In the genomic region with DNA sequence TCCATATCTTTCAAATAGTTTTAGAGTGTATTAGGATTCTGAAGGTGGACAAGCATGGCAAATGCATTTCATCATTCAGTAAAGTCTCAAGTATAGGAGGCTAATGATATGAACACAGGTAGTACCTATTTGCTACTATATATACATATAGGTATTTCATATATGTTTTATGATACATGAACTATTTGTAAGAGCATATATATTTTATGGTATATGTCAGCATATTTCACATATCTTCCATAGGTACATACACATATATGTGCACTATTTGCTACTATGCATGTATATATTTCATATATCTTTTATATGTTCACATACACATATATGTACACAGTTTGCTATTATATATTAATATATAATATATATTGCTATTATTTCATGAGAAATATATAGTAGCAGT, we compare ENCODE assay signal across 23 cellular contexts.
DNase-seq lines count a peak whose midpoint lies in the region; ATAC-seq, FAIRE-seq and TF ChIP-seq lines count a peak whose summit lies in the region.
"Had no signal": no experiment of that assay in that cellular context is flagged by ENCODE, and none has a peak within 500 bp of the region (broad histone marks: within the 10 kb centered on the region; RNA-seq: fewer than 3 reads in every experiment).

No MANE protein-coding gene starts in this region.

- H3K27ac Mint-ChIP-seq in CD8-positive, alpha-beta T cell = no peak overlapping the region
- H3K27ac Mint-ChIP-seq: CD14-positive monocyte; CD4-positive, alpha-beta memory T cell; CD4-positive, CD25-positive, alpha-beta regulatory T cell had no signal

- H3K27me3 Mint-ChIP-seq in CD8-positive, alpha-beta T cell (ENCODE audit: low read depth) = no peaks in the 10 kb centered on the region
- H3K27me3 Mint-ChIP-seq: CD4-positive, alpha-beta memory T cell; CD4-positive, CD25-positive, alpha-beta regulatory T cell had no signal

- H3K9me3 Mint-ChIP-seq in CD8-positive, alpha-beta T cell = peaks cover 7% of the 10 kb centered on the region

- intact Hi-C loops in HepG2 (cut with micrococcal nuclease; ENCODE audit: unreplicated experiment) = no loop called here
- intact Hi-C loops in right lobe of liver (cut with DNase I) = no loop called here
- intact Hi-C loops in IMR-90 (cut with micrococcal nuclease) = no loop called here
- intact Hi-C loops in K562 (cut with micrococcal nuclease) = no loop called here
- intact Hi-C loops in CD8-positive, alpha-beta T cell (cut with DNase I, micrococcal nuclease) = no loop called here
- intact Hi-C loops in lower lobe of right lung (cut with DNase I) = no loop called here

- FAIRE-seq in HepG2 (lab: Jason Lieb, UNC) (no peak), K562 (lab: Jason Lieb, UNC) (no peak)
- FAIRE-seq: A204.1, D721Med, GM12878, GM12892, GM18507 had no signal

- no peaks in the 10 kb centered on the region for H3K79me2 ChIP-seq in HepG2 (ENCODE audit: insufficient read depth, low read length)
- no peaks in the 10 kb centered on the region for H3K79me2 ChIP-seq in K562 (ENCODE audit: control insufficient read depth, insufficient read depth, low read length)

- H3K23ac ChIP-seq in IMR-90 (ENCODE audit: low read depth, low read length) = no peak overlapping the region

- no peak overlapping the region for H2BK5ac ChIP-seq in IMR-90 (ENCODE audit: low read depth, low read length, poor library complexity, severe bottlenecking)

- TF ChIP-seq POLR2A in HepG2 (IDR thresholded peaks at IDR 0.05; ENCODE audit: insufficient read depth in 1 of 2, low read depth in 2 of 2, low read length in 2 of 2) (no peak), right lobe of liver (IDR thresholded peaks at IDR 0.05) (no peak), IMR-90 (IDR thresholded peaks at IDR 0.05; ENCODE audit: low read depth, low read length) (no peak), K562 (conservative IDR thresholded peaks at IDR 0.05) (no peak)

- ATAC-seq in HepG2 (no peak), right lobe of liver (no peak), IMR-90 (ENCODE audit: low read depth) (no peak), K562 (no peak), HG02759 (IDR thresholded peaks at IDR 0.05; ENCODE audit: unreplicated experiment) (no peak), lower lobe of right lung (no peak)
- no peak for ATAC-seq in CD8-positive, alpha-beta T cell
- ATAC-seq: GM12878 had no signal

- no peak overlapping the region for H2AK9ac ChIP-seq in IMR-90 (replicated peaks; ENCODE audit: low read depth, low read length, poor library complexity)

- H3K36me3 Mint-ChIP-seq in CD8-positive, alpha-beta T cell = no peaks in the 10 kb centered on the region
- H3K36me3 Mint-ChIP-seq: CD14-positive monocyte; CD4-positive, alpha-beta memory T cell; CD4-positive, CD25-positive, alpha-beta regulatory T cell had no signal

- H3K27me3 ChIP-seq in HepG2 (ENCODE audit: control insufficient read depth in 1 of 2, insufficient read depth in 2 of 2, low read length in 2 of 2) (no peaks in the 10 kb centered on the region), right lobe of liver (no peaks in the 10 kb centered on the region), IMR-90 (ENCODE audit: control insufficient read depth, insufficient read depth, low read length) (no peaks in the 10 kb centered on the region), K562 (ENCODE audit: control insufficient read depth in 2 of 2, insufficient read depth in 2 of 2, low read length in 2 of 2) (no peaks in the 10 kb centered on the region), lower lobe of right lung (ENCODE audit: low read depth) (no peaks in the 10 kb centered on the region)
- no peaks in the 10 kb centered on the region for H3K27me3 ChIP-seq in CD8-positive, alpha-beta T cell (ENCODE audit: insufficient read depth, low read length)
- H3K27me3 ChIP-seq: BE2C, BLaER1 had no signal

- H3K9me1 ChIP-seq in IMR-90 (ENCODE audit: insufficient read depth, low read length) (no peaks in the 10 kb centered on the region), K562 (ENCODE audit: control insufficient read depth, insufficient read depth, low read length) (no peaks in the 10 kb centered on the region)

- no peak overlapping the region for H3K9ac ChIP-seq in HepG2 (ENCODE audit: insufficient read depth, low read depth, low read length)
- H3K9ac ChIP-seq in IMR-90 (ENCODE audit: low read depth, low read length) = no peak overlapping the region
- H3K9ac ChIP-seq in K562 (ENCODE audit: insufficient read depth in 1 of 2, low read depth in 2 of 2, low read length in 2 of 2) = no peak overlapping the region
- H3K9ac ChIP-seq: BLaER1 had no signal

- H3K4me1 ChIP-seq in HepG2 (ENCODE audit: insufficient read depth, low read length) = no peaks in the 10 kb centered on the region
- no peaks in the 10 kb centered on the region for H3K4me1 ChIP-seq in right lobe of liver
- H3K4me1 ChIP-seq in IMR-90 (ENCODE audit: control insufficient read depth, insufficient read depth, low read length) = no peaks in the 10 kb centered on the region
- H3K4me1 ChIP-seq in K562 (replicated peaks in 1 of 2; ENCODE audit: control insufficient read depth in 2 of 2, insufficient read depth in 2 of 2, low read length in 2 of 2) = no peaks in the 10 kb centered on the region
- H3K4me1 ChIP-seq in CD8-positive, alpha-beta T cell (ENCODE audit: insufficient read depth, low read length) = no peaks in the 10 kb centered on the region
- H3K4me1 ChIP-seq in lower lobe of right lung = no peaks in the 10 kb centered on the region
- H3K4me1 ChIP-seq: BE2C, BLaER1, Caco-2 had no signal

- no peak overlapping the region for H2BK120ac ChIP-seq in IMR-90 (ENCODE audit: low read depth, low read length)

- DNase-seq in HepG2 (ENCODE audit: low spot score) (no peak), right lobe of liver (no peak), IMR-90 (no peak), K562 (ENCODE audit: extremely low read depth in 1 of 4, low spot score in 3 of 4) (no peak), lower lobe of right lung (no peak)
- no peak for DNase-seq in CD8-positive, alpha-beta T cell
- DNase-seq: 8988T; ACHN; BE2C; C1 segment of cervical spinal cord; Caco-2; CD4-positive, alpha-beta memory T cell; CD4-positive, CD25-positive, alpha-beta regulatory T cell; DMS79 treated with DMSO at 0.1 percent for 48 hours; GDM1 had no signal

- no peaks in the 10 kb centered on the region for H3K79me1 ChIP-seq in IMR-90 (ENCODE audit: low read depth in 1 of 2, low read length in 2 of 2)

- H3K4me2 ChIP-seq in HepG2 (ENCODE audit: low read depth, low read length) (no peak overlapping the region), IMR-90 (ENCODE audit: low read depth, low read length) (no peak overlapping the region), K562 (ENCODE audit: insufficient read depth, low read length) (no peak overlapping the region)
- H3K4me2 ChIP-seq: BLaER1 had no signal

- no peak overlapping the region for H2BK20ac ChIP-seq in IMR-90 (ENCODE audit: low read depth, low read length)

- no peak overlapping the region for H4K5ac ChIP-seq in IMR-90 (ENCODE audit: low read depth, low read length)

- H2AK5ac ChIP-seq in IMR-90 (ENCODE audit: low read depth, low read length) = no peak overlapping the region

- no peak overlapping the region for H3K14ac ChIP-seq in IMR-90 (replicated peaks; ENCODE audit: low read depth, low read length)

- in situ Hi-C loops in HepG2 (cut with HindIII; ENCODE audit: extremely low pct_ligation_motif_present, low pct_unique_long_range_greater_than_20kb) = no loop called here
- in situ Hi-C loops in IMR-90 (cut with MboI; ENCODE audit: low sequenced_read_pairs) = no loop called here
- in situ Hi-C loops in K562 (cut with MboI) = no loop called here

- H2BK15ac ChIP-seq in IMR-90 (ENCODE audit: low read depth, low read length) = no peak overlapping the region

- POLR2A ChIA-PET in HepG2 (lab: Yijun Ruan, JAX) = no interaction called here
- POLR2A ChIA-PET in IMR-90 (lab: Charles Lee; ENCODE audit: unreplicated experiment) = no interaction called here
- POLR2A ChIA-PET in K562 (lab: Yijun Ruan, JAX) = interaction anchor here (0.9 kb wide), 1 partner anchor 15 kb away, joined by 3 read pairs; no protein-coding TSS in a partner anchor
- POLR2A ChIA-PET in CD8-positive, alpha-beta T cell (lab: Charles Lee) = no interaction called here

- H3K4me3 Mint-ChIP-seq in CD8-positive, alpha-beta T cell = no peak overlapping the region
- H3K4me3 Mint-ChIP-seq: CD14-positive monocyte; CD4-positive, alpha-beta memory T cell; CD4-positive, CD25-positive, alpha-beta regulatory T cell had no signal

- H2AFZ ChIP-seq in HepG2 (ENCODE audit: low read length) (no peak overlapping the region), IMR-90 (replicated peaks; ENCODE audit: low read length, poor library complexity) (no peak overlapping the region), K562 (ENCODE audit: low read depth, low read length) (no peak overlapping the region)

- no peak overlapping the region for H3K4me3 ChIP-seq in HepG2 (replicated peaks in 1 of 3; ENCODE audit: insufficient read depth in 1 of 3, low read depth in 2 of 3, low read length in 3 of 3)
- no peak overlapping the region for H3K4me3 ChIP-seq in right lobe of liver
- H3K4me3 ChIP-seq in IMR-90 (ENCODE audit: insufficient read depth, low read depth, low read length) = no peak overlapping the region
- no peak overlapping the region for H3K4me3 ChIP-seq in K562
- no peak overlapping the region for H3K4me3 ChIP-seq in CD8-positive, alpha-beta T cell (ENCODE audit: low read depth, low read length)
- H3K4me3 ChIP-seq in lower lobe of right lung = no peak overlapping the region
- H3K4me3 ChIP-seq: BLaER1, GM12878 had no signal

- H3K4me1 Mint-ChIP-seq in CD8-positive, alpha-beta T cell (ENCODE audit: low read depth) = no peaks in the 10 kb centered on the region
- H3K4me1 Mint-ChIP-seq: CD14-positive monocyte; CD4-positive, alpha-beta memory T cell; CD4-positive, CD25-positive, alpha-beta regulatory T cell had no signal

- H4K91ac ChIP-seq in IMR-90 (ENCODE audit: insufficient read depth, low read depth, low read length) = no peak overlapping the region

- CTCF ChIA-PET in HepG2 (lab: Yijun Ruan, JAX; ENCODE audit: low intra/inter-chr PET ratio, low total read pairs) (no interaction called here), IMR-90 (lab: Yijun Ruan, JAX) (no interaction called here), K562 (lab: Yijun Ruan, JAX; ENCODE audit: low intra/inter-chr PET ratio) (no interaction called here)
- CTCF ChIA-PET in CD8-positive, alpha-beta T cell (lab: Charles Lee) = no interaction called here

- TF ChIP-seq RAD21 in HepG2 (CRISPR knock-in tag; IDR thresholded peaks at IDR 0.05) (no peak), IMR-90 (IDR thresholded peaks at IDR 0.05; ENCODE audit: low read length) (no peak), K562 (CRISPR knock-in tag; conservative IDR thresholded peaks at IDR 0.05 in 1 of 2, IDR thresholded peaks at IDR 0.05 in 1 of 2) (no peak)

- H4K8ac ChIP-seq in IMR-90 (ENCODE audit: low read depth in 2 of 2, low read length in 2 of 2) = no peak overlapping the region

- no peak overlapping the region for H3K18ac ChIP-seq in IMR-90 (ENCODE audit: low read depth, low read length)

- no peak overlapping the region for H3K4ac ChIP-seq in IMR-90 (ENCODE audit: low read depth, low read length)

- no peak overlapping the region for H3K56ac ChIP-seq in IMR-90 (ENCODE audit: extremely low read depth, insufficient read depth, low read length)

- H3K27ac ChIP-seq in HepG2 (ENCODE audit: extremely low read length, insufficient read depth, low read length) (no peak overlapping the region), right lobe of liver (no peak overlapping the region), IMR-90 (ENCODE audit: insufficient read depth, low read length) (no peak overlapping the region), K562 (ENCODE audit: extremely low read depth, low read depth, low read length) (no peak overlapping the region), lower lobe of right lung (no peak overlapping the region)
- H3K27ac ChIP-seq in CD8-positive, alpha-beta T cell (ENCODE audit: low read depth, low read length) = no peak overlapping the region
- H3K27ac ChIP-seq: BLaER1 had no signal

- TF ChIP-seq EP300 in HepG2 (IDR thresholded peaks at IDR 0.05; ENCODE audit: low read depth in 2 of 2, low read length in 2 of 2) (no peak), HepG2 (CRISPR knock-in tag; IDR thresholded peaks at IDR 0.05; ENCODE audit: borderline replicate concordance) (no peak), K562 (IDR thresholded peaks at IDR 0.05; ENCODE audit: low read length) (no peak)

- H3K9me3 ChIP-seq in HepG2 (ENCODE audit: low read length) (peaks cover 7% of the 10 kb centered on the region; the same call in 1 of the 2 replicates), right lobe of liver (peaks cover 0 to 2% (median 0%) of the 10 kb centered on the region in 4 donors), IMR-90 (ENCODE audit: control insufficient read depth, insufficient read depth, low read length) (no peaks in the 10 kb centered on the region; the same call in 1 of the 2 replicates), K562 (replicated peaks; ENCODE audit: control insufficient read depth, insufficient read depth, low read depth, low read length) (peaks cover 7% of the 10 kb centered on the region; the same call in 1 of the 2 replicates), lower lobe of right lung (no peaks in the 10 kb centered on the region)
- H3K9me3 ChIP-seq in CD8-positive, alpha-beta T cell (ENCODE audit: low read length) = no peaks in the 10 kb centered on the region
- H3K9me3 ChIP-seq: BE2C, BLaER1, Caco-2 had no signal

- H3K36me3 ChIP-seq in HepG2 (replicated peaks in 1 of 2; ENCODE audit: control insufficient read depth in 1 of 2, insufficient read depth in 2 of 2, low read length in 2 of 2) = no peaks in the 10 kb centered on the region
- no peaks in the 10 kb centered on the region for H3K36me3 ChIP-seq in right lobe of liver
- H3K36me3 ChIP-seq in IMR-90 (ENCODE audit: control insufficient read depth, insufficient read depth, low read length) = no peaks in the 10 kb centered on the region
- H3K36me3 ChIP-seq in K562 (ENCODE audit: control insufficient read depth, insufficient read depth, low read length) = no peaks in the 10 kb centered on the region
- no peaks in the 10 kb centered on the region for H3K36me3 ChIP-seq in CD8-positive, alpha-beta T cell (ENCODE audit: insufficient read depth, low read length)
- no peaks in the 10 kb centered on the region for H3K36me3 ChIP-seq in lower lobe of right lung
- H3K36me3 ChIP-seq: BE2C, BLaER1 had no signal

- dilution Hi-C loops in IMR-90 (cut with HindIII; ENCODE audit: low sequenced_read_pairs, unreplicated experiment) = no loop called here

- H4K20me1 ChIP-seq in HepG2 (ENCODE audit: insufficient read depth, low read length) = no peaks in the 10 kb centered on the region
- H4K20me1 ChIP-seq in IMR-90 (ENCODE audit: insufficient read depth, low read length) = no peaks in the 10 kb centered on the region
- no peaks in the 10 kb centered on the region for H4K20me1 ChIP-seq in K562 (replicated peaks; ENCODE audit: control insufficient read depth, insufficient read depth, low read length)
- H4K20me1 ChIP-seq: BLaER1 had no signal

- no peak for TF ChIP-seq CTCF in HepG2 (CRISPR knock-in tag; IDR thresholded peaks at IDR 0.05)
- no peak for TF ChIP-seq CTCF in right lobe of liver (IDR thresholded peaks at IDR 0.05)
- no peak for TF ChIP-seq CTCF in IMR-90 (conservative IDR thresholded peaks at IDR 0.05; ENCODE audit: low read depth, low read length)
- TF ChIP-seq CTCF in K562 (IDR thresholded peaks at IDR 0.05 in 2 of 3, conservative IDR thresholded peaks at IDR 0.05 in 1 of 3; ENCODE audit: insufficient read depth in 2 of 3, low read depth in 1 of 3, low read length in 3 of 3) = no peak
- TF ChIP-seq CTCF in CD8-positive, alpha-beta T cell (IDR thresholded peaks at IDR 0.05) = no peak
- no peak for TF ChIP-seq CTCF in lower lobe of right lung (IDR thresholded peaks at IDR 0.05)

- BruUV-seq in HepG2 (replicated peaks; lab: Mats Ljungman, UMichigan) (no TSS peak), IMR-90 (replicated peaks; lab: Mats Ljungman, UMichigan) (no TSS peak), K562 (replicated peaks; lab: Mats Ljungman, UMichigan) (no TSS peak)

Comparison
In these comparisons a context has a peak if more than half of its experiments do, and no peak if none do; other contexts are left out.
1. Of the 241 proteins assayed by ChIP-seq in both HepG2 and K562: peak only in HepG2: none; only in K562: MAFG; in both: MAFF and MAFK; in neither: 238.